ENCODE assay signal across 1 cellular context in genomic region chr9:133144142-133144886, GRCh38.
TF ChIP-seq lines count a peak whose summit lies in the region.

No MANE protein-coding gene starts in this region.

TF ChIP-seq in K562, 482 proteins besides CTCF, POLR2A, EP300 and RAD21 (continued from another document and continues in another):
- TF ChIP-seq CBX5 (IDR thresholded peaks at IDR 0.05; ENCODE audit: borderline replicate concordance, low read depth) (0 out of 2 replicates have a peak, but pooled peaks have one; percentile 15), ZNF217 (CRISPR knock-in tag; IDR thresholded peaks at IDR 0.05) (no peak), ZNF212 (CRISPR knock-in tag; IDR thresholded peaks at IDR 0.05) (no peak), ZFPM2 (CRISPR knock-in tag; IDR thresholded peaks at IDR 0.05) (no peak), IRF2 (CRISPR knock-in tag; IDR thresholded peaks at IDR 0.05) (no peak), HSF4 (CRISPR knock-in tag; IDR thresholded peaks at IDR 0.05; ENCODE audit: borderline replicate concordance) (no peak), ZNF280A (IDR thresholded peaks at IDR 0.05; ENCODE audit: low read depth, partially characterized antibody) (no peak), SLC30A9 (CRISPR knock-in tag; IDR thresholded peaks at IDR 0.05) (no peak), IFI16 (CRISPR knock-in tag; IDR thresholded peaks at IDR 0.05) (no peak), FIP1L1 (IDR thresholded peaks at IDR 0.05; ENCODE audit: low read depth, low read length, poor library complexity, severe bottlenecking) (peak; percentile 69), ZC3H11A (IDR thresholded peaks at IDR 0.05; ENCODE audit: low read depth, low read length) (no peak), PTTG1 (tag; IDR thresholded peaks at IDR 0.05; ENCODE audit: low read depth) (no peak), ZSCAN29 (IDR thresholded peaks at IDR 0.05) (no peak), CBFB (CRISPR knock-in tag; IDR thresholded peaks at IDR 0.05) (no peak), HDGF (IDR thresholded peaks at IDR 0.05) (peak; percentile 93), ZNF197 (CRISPR knock-in tag; IDR thresholded peaks at IDR 0.05; ENCODE audit: low read depth) (no peak), KDM4B (IDR thresholded peaks at IDR 0.05; ENCODE audit: borderline replicate concordance in 2 of 2, low read depth in 1 of 2) (no peak; a peak in 1 of 4 replicates), CLOCK (CRISPR knock-in tag; IDR thresholded peaks at IDR 0.05; ENCODE audit: borderline replicate concordance) (no peak), ZNF445 (CRISPR knock-in tag; IDR thresholded peaks at IDR 0.05; ENCODE audit: low read depth) (no peak), MIER1 (IDR thresholded peaks at IDR 0.05; ENCODE audit: low read depth) (peak; percentile 51; the same call in 1 of the 2 replicates), SREBF2 (CRISPR knock-in tag; IDR thresholded peaks at IDR 0.05) (no peak), RCOR1 (IDR thresholded peaks at IDR 0.05; ENCODE audit: borderline replicate concordance in 1 of 2, low read depth in 2 of 2, low read length in 2 of 2) (no peak), POLR2AphosphoS5 (IDR thresholded peaks at IDR 0.05; ENCODE audit: control insufficient read depth, insufficient read depth, low read depth, low read length) (no peak), ZBTB2 (IDR thresholded peaks at IDR 0.05) (peak; percentile 58; the same call in 1 of the 2 replicates), PTBP1 (IDR thresholded peaks at IDR 0.05; ENCODE audit: low read depth, low read length) (no peak), PCBP2 (IDR thresholded peaks at IDR 0.05; ENCODE audit: low read depth, low read length, poor library complexity, severe bottlenecking) (no peak), SMAD1 (IDR thresholded peaks at IDR 0.05; ENCODE audit: low read depth, low read length, partially characterized antibody) (no peak), GATAD2A (IDR thresholded peaks at IDR 0.05) (no peak), NR4A1 (CRISPR knock-in tag; IDR thresholded peaks at IDR 0.05) (no peak), NR4A1 (tag; IDR thresholded peaks at IDR 0.05) (peak; percentile 82), ZNF695 (CRISPR knock-in tag; IDR thresholded peaks at IDR 0.05) (no peak), ZNF696 (CRISPR knock-in tag; conservative IDR thresholded peaks at IDR 0.05) (no peak), GTF2A2 (tag; IDR thresholded peaks at IDR 0.05) (no peak), ELK3 (CRISPR knock-in tag; IDR thresholded peaks at IDR 0.05) (no peak), MTA1 (IDR thresholded peaks at IDR 0.05; ENCODE audit: borderline replicate concordance) (no peak), MED1 (CRISPR knock-in tag; IDR thresholded peaks at IDR 0.05; ENCODE audit: borderline replicate concordance) (no peak), KDM1A (IDR thresholded peaks at IDR 0.05) (no peak), HDAC2 (IDR thresholded peaks at IDR 0.05) (peak; percentile 85; the same call in 1 of the 2 replicates), ELF4 (CRISPR knock-in tag; IDR thresholded peaks at IDR 0.05) (peak; percentile 83), OTX1 (CRISPR knock-in tag; IDR thresholded peaks at IDR 0.05) (peak; percentile 70; the same call in 1 of the 2 replicates)
- TF ChIP-seq, protein P1, sequence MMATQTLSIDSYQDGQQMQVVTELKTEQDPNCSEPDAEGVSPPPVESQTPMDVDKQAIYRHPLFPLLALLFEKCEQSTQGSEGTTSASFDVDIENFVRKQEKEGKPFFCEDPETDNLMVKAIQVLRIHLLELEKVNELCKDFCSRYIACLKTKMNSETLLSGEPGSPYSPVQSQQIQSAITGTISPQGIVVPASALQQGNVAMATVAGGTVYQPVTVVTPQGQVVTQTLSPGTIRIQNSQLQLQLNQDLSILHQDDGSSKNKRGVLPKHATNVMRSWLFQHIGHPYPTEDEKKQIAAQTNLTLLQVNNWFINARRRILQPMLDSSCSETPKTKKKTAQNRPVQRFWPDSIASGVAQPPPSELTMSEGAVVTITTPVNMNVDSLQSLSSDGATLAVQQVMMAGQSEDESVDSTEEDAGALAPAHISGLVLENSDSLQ (IDR thresholded peaks at IDR 0.05) = peak; percentile 57
- TF ChIP-seq, protein P2, sequence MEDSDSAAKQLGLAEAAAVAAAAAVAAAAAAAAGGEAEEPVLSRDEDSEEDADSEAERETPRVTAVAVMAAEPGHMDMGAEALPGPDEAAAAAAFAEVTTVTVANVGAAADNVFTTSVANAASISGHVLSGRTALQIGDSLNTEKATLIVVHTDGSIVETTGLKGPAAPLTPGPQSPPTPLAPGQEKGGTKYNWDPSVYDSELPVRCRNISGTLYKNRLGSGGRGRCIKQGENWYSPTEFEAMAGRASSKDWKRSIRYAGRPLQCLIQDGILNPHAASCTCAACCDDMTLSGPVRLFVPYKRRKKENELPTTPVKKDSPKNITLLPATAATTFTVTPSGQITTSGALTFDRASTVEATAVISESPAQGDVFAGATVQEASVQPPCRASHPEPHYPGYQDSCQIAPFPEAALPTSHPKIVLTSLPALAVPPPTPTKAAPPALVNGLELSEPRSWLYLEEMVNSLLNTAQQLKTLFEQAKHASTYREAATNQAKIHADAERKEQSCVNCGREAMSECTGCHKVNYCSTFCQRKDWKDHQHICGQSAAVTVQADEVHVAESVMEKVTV (CRISPR knock-in tag; IDR thresholded peaks at IDR 0.05) = peak; percentile 83
- TF ChIP-seq, protein P3, sequence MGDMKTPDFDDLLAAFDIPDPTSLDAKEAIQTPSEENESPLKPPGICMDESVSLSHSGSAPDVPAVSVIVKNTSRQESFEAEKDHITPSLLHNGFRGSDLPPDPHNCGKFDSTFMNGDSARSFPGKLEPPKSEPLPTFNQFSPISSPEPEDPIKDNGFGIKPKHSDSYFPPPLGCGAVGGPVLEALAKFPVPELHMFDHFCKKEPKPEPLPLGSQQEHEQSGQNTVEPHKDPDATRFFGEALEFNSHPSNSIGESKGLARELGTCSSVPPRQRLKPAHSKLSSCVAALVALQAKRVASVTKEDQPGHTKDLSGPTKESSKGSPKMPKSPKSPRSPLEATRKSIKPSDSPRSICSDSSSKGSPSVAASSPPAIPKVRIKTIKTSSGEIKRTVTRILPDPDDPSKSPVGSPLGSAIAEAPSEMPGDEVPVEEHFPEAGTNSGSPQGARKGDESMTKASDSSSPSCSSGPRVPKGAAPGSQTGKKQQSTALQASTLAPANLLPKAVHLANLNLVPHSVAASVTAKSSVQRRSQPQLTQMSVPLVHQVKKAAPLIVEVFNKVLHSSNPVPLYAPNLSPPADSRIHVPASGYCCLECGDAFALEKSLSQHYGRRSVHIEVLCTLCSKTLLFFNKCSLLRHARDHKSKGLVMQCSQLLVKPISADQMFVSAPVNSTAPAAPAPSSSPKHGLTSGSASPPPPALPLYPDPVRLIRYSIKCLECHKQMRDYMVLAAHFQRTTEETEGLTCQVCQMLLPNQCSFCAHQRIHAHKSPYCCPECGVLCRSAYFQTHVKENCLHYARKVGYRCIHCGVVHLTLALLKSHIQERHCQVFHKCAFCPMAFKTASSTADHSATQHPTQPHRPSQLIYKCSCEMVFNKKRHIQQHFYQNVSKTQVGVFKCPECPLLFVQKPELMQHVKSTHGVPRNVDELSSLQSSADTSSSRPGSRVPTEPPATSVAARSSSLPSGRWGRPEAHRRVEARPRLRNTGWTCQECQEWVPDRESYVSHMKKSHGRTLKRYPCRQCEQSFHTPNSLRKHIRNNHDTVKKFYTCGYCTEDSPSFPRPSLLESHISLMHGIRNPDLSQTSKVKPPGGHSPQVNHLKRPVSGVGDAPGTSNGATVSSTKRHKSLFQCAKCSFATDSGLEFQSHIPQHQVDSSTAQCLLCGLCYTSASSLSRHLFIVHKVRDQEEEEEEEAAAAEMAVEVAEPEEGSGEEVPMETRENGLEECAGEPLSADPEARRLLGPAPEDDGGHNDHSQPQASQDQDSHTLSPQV (IDR thresholded peaks at IDR 0.05) = peak; percentile 92
- TF ChIP-seq, protein P4, sequence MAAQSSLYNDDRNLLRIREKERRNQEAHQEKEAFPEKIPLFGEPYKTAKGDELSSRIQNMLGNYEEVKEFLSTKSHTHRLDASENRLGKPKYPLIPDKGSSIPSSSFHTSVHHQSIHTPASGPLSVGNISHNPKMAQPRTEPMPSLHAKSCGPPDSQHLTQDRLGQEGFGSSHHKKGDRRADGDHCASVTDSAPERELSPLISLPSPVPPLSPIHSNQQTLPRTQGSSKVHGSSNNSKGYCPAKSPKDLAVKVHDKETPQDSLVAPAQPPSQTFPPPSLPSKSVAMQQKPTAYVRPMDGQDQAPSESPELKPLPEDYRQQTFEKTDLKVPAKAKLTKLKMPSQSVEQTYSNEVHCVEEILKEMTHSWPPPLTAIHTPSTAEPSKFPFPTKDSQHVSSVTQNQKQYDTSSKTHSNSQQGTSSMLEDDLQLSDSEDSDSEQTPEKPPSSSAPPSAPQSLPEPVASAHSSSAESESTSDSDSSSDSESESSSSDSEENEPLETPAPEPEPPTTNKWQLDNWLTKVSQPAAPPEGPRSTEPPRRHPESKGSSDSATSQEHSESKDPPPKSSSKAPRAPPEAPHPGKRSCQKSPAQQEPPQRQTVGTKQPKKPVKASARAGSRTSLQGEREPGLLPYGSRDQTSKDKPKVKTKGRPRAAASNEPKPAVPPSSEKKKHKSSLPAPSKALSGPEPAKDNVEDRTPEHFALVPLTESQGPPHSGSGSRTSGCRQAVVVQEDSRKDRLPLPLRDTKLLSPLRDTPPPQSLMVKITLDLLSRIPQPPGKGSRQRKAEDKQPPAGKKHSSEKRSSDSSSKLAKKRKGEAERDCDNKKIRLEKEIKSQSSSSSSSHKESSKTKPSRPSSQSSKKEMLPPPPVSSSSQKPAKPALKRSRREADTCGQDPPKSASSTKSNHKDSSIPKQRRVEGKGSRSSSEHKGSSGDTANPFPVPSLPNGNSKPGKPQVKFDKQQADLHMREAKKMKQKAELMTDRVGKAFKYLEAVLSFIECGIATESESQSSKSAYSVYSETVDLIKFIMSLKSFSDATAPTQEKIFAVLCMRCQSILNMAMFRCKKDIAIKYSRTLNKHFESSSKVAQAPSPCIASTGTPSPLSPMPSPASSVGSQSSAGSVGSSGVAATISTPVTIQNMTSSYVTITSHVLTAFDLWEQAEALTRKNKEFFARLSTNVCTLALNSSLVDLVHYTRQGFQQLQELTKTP (IDR thresholded peaks at IDR 0.05; ENCODE audit: low read depth in 1 of 2, partially characterized antibody in 2 of 2) = no peak
- TF ChIP-seq, protein P5, sequence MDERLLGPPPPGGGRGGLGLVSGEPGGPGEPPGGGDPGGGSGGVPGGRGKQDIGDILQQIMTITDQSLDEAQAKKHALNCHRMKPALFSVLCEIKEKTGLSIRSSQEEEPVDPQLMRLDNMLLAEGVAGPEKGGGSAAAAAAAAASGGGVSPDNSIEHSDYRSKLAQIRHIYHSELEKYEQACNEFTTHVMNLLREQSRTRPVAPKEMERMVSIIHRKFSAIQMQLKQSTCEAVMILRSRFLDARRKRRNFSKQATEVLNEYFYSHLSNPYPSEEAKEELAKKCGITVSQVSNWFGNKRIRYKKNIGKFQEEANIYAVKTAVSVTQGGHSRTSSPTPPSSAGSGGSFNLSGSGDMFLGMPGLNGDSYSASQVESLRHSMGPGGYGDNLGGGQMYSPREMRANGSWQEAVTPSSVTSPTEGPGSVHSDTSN (CRISPR knock-in tag; IDR thresholded peaks at IDR 0.05; ENCODE audit: low read depth) = no peak
- TF ChIP-seq, protein P5 (tag; conservative IDR thresholded peaks at IDR 0.05; ENCODE audit: low read depth) = no peak
